Comparison of ENCODE assay signal across 9 cellular contexts in the genomic region with DNA sequence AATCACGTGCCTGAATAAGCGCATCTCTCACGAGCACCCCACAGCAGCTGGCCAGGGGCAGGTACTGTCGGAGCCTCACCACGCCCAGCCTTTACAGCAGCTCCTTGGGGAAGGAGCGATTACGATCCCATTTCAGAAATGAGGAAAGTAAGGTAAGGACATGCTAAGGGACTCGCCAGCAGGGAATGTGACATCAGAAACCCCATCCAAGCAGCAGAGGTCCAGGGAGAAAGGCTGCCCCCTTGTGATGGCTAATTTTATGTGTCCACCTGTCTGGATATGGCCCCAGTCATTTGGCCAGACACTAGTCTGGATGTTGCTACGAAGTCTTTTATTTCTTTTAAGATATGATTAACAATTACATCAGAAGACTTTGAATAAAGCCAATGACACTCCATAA.
DNase-seq lines count a peak whose midpoint lies in the region; ATAC-seq and TF ChIP-seq lines count a peak whose summit lies in the region.
"Had no signal": no experiment of that assay in that cellular context is flagged by ENCODE, and none has a peak within 500 bp of the region (broad histone marks: within the 10 kb centered on the region; RNA-seq: fewer than 3 reads in every experiment).

No MANE protein-coding gene starts in this region.

- no CpG with 5 or more reads among the region's 9 CpGs for WGBS in iPS DF 6.9 (ENCODE audit: insufficient coverage, insufficient read length)
- WGBS in sigmoid colon, 2 donors: 32 to 59% methylated on average over 9 of the region's 9 CpGs

- RAD21 ChIA-PET in HCT116 (lab: Charles Lee; ENCODE audit: low non-redundant PET in 1 of 2, low total read pairs in 2 of 2, uncharacterized antibody in 2 of 2, unreplicated experiment in 2 of 2): no interaction called here

- H3K9me3 Mint-ChIP-seq in CD14-positive monocyte: peaks cover 0 to 4% (median 0%) of the 10 kb centered on the region in 7 donors

- no peaks in the 10 kb centered on the region for H3K4me1 ChIP-seq in BE2C
- no peaks in the 10 kb centered on the region for H3K4me1 ChIP-seq in HCT116 (ENCODE audit: control insufficient read depth in 1 of 2, insufficient read depth in 2 of 2, low read length in 2 of 2)
- no peaks in the 10 kb centered on the region for H3K4me1 ChIP-seq in RWPE2 (ENCODE audit: insufficient read depth, poor library complexity, severe bottlenecking)
- H3K4me1 ChIP-seq in iPS DF 6.9 (ENCODE audit: control insufficient read depth, insufficient read depth, low read length): no peaks in the 10 kb centered on the region
- H3K4me1 ChIP-seq in sigmoid colon: no peaks in the 10 kb centered on the region

- H3K27me3 ChIP-seq in BE2C (no peaks in the 10 kb centered on the region), HCT116 (ENCODE audit: insufficient read depth, low read length) (peaks cover 30% of the 10 kb centered on the region), RWPE2 (ENCODE audit: insufficient read depth, poor library complexity, severe bottlenecking) (peaks cover 11% of the 10 kb centered on the region), iPS DF 6.9 (ENCODE audit: control insufficient read depth, insufficient read depth, low read length) (no peaks in the 10 kb centered on the region), sigmoid colon (no peaks in the 10 kb centered on the region)

- no peak overlapping the region for H3K27ac Mint-ChIP-seq in CD14-positive monocyte

- H3K79me2 ChIP-seq in HCT116 (ENCODE audit: insufficient read depth, low read length): no peaks in the 10 kb centered on the region

- H3K36me3 ChIP-seq in BE2C: no peaks in the 10 kb centered on the region
- H3K36me3 ChIP-seq in HCT116 (ENCODE audit: control insufficient read depth in 1 of 2, insufficient read depth in 2 of 2, low read length in 2 of 2): no peaks in the 10 kb centered on the region
- no peaks in the 10 kb centered on the region for H3K36me3 ChIP-seq in RWPE2 (ENCODE audit: low read depth)
- no peaks in the 10 kb centered on the region for H3K36me3 ChIP-seq in iPS DF 6.9 (ENCODE audit: control insufficient read depth, insufficient read depth, low read length)
- no peaks in the 10 kb centered on the region for H3K36me3 ChIP-seq in sigmoid colon

- H4K20me1 ChIP-seq in HCT116 (ENCODE audit: insufficient read depth): no peaks in the 10 kb centered on the region

- CTCF ChIA-PET in HCT116 (lab: Charles Lee): no interaction called here

- H3K9ac ChIP-seq in HCT116 (ENCODE audit: low read length): no peak overlapping the region

- DNase-seq in BE2C (peak; percentile 70), HCT116 (ENCODE audit: low read depth, low spot score) (peak; percentile 13), RWPE2 (ENCODE audit: low spot score) (no peak), iPS DF 6.9 (ENCODE audit: low read depth, low spot score) (peak; percentile 37), sigmoid colon (no peak), CD14-positive monocyte (ENCODE audit: low spot score) (no peak), glomerular visceral epithelial cell (ENCODE audit: extremely low spot score) (no peak)

- H3K27ac ChIP-seq in HCT116 (ENCODE audit: low read depth, low read length) (no peak overlapping the region), RWPE2 (ENCODE audit: poor library complexity, severe bottlenecking) (no peak overlapping the region), iPS DF 6.9 (ENCODE audit: low read length) (no peak overlapping the region), sigmoid colon (no peak overlapping the region)
- H3K27ac ChIP-seq: coronary artery had no signal

- H3K4me2 ChIP-seq in HCT116 (ENCODE audit: low read length): no peak overlapping the region

- H3K36me3 Mint-ChIP-seq in CD14-positive monocyte: no peaks in the 10 kb centered on the region

- no peak overlapping the region for H3K4me3 Mint-ChIP-seq in CD14-positive monocyte

- H3K9me3 ChIP-seq in BE2C: no peaks in the 10 kb centered on the region
- H3K9me3 ChIP-seq in HCT116 (ENCODE audit: control insufficient read depth in 1 of 2, insufficient read depth in 1 of 2, low read depth in 1 of 2, low read length in 2 of 2): no peaks in the 10 kb centered on the region
- no peaks in the 10 kb centered on the region for H3K9me3 ChIP-seq in RWPE2 (ENCODE audit: severe bottlenecking)
- H3K9me3 ChIP-seq in iPS DF 6.9 (ENCODE audit: control insufficient read depth, insufficient read depth, low read length): no peaks in the 10 kb centered on the region
- H3K9me3 ChIP-seq in sigmoid colon: no peaks in the 10 kb centered on the region

- BruUV-seq in HCT116 (replicated peaks; lab: Mats Ljungman, UMichigan): no TSS peak

- no peak overlapping the region for H2AFZ ChIP-seq in HCT116 (ENCODE audit: low read depth, low read length, poor library complexity, severe bottlenecking)

- TF ChIP-seq RAD21 in HCT116 (IDR thresholded peaks at IDR 0.05; ENCODE audit: low read depth): peak; percentile 57

- intact Hi-C loops in HCT116 (cut with micrococcal nuclease): loop anchor here (1.0 kb wide), 2 partner anchors 234 to 1034 kb away; no protein-coding TSS in a partner anchor
- intact Hi-C loops in sigmoid colon (cut with DNase I): no loop called here
- intact Hi-C loops in CD14-positive monocyte (cut with micrococcal nuclease): no loop called here

- no peak overlapping the region for H3K4me3 ChIP-seq in BE2C (ENCODE audit: low read depth, low read length)
- H3K4me3 ChIP-seq in HCT116 (replicated peaks in 1 of 2; ENCODE audit: low read depth in 1 of 2, low read length in 2 of 2): no peak overlapping the region
- H3K4me3 ChIP-seq in RWPE2 (ENCODE audit: severe bottlenecking): no peak overlapping the region
- no peak overlapping the region for H3K4me3 ChIP-seq in iPS DF 6.9 (ENCODE audit: low read length)
- no peak overlapping the region for H3K4me3 ChIP-seq in sigmoid colon
- H3K4me3 ChIP-seq: coronary artery had no signal

- peaks cover 2 to 6% (median 5%) of the 10 kb centered on the region in 3 donors for H3K27me3 Mint-ChIP-seq in CD14-positive monocyte (ENCODE audit: low read depth in 3 of 3)

- TF ChIP-seq CTCF in BE2C (IDR thresholded peaks at IDR 0.05; ENCODE audit: low read depth, low read length) (peak; percentile 77), HCT116 (IDR thresholded peaks at IDR 0.05 in 2 of 3, conservative IDR thresholded peaks at IDR 0.05 in 1 of 3; ENCODE audit: borderline replicate concordance in 1 of 3, insufficient read depth in 1 of 3, low read depth in 2 of 3, low read length in 2 of 3) (peak; percentile 18 to 63 (median 56); a peak in 5 of 6 replicates), RWPE2 (IDR thresholded peaks at IDR 0.05; ENCODE audit: poor library complexity, severe bottlenecking) (peak; percentile 40), sigmoid colon (IDR thresholded peaks at IDR 0.05) (no peak), CD14-positive monocyte (IDR thresholded peaks at IDR 0.05) (no peak)

- no peak for TF ChIP-seq EP300 in sigmoid colon (IDR thresholded peaks at IDR 0.05)

- ATAC-seq in HCT116 (peak; percentile 88), RWPE2 (ENCODE audit: low read depth) (no peak), GM21360 (IDR thresholded peaks at IDR 0.05; ENCODE audit: unreplicated experiment) (no peak)

- POLR2A ChIA-PET in HCT116 (lab: Charles Lee): no interaction called here

- H3K4me1 Mint-ChIP-seq in CD14-positive monocyte: no peaks in the 10 kb centered on the region

- no peaks in the 10 kb centered on the region for H3K9me2 ChIP-seq in HCT116 (ENCODE audit: insufficient read depth)

- TF ChIP-seq POLR2A in HCT116 (IDR thresholded peaks at IDR 0.05; ENCODE audit: borderline replicate concordance, extremely low read depth, insufficient read depth, insufficient read length) (no peak), sigmoid colon (IDR thresholded peaks at IDR 0.05) (no peak)

TF ChIP-seq in HCT116, 20 proteins besides CTCF, POLR2A, EP300 and RAD21 (continues in another document):
- TF ChIP-seq, protein P1, sequence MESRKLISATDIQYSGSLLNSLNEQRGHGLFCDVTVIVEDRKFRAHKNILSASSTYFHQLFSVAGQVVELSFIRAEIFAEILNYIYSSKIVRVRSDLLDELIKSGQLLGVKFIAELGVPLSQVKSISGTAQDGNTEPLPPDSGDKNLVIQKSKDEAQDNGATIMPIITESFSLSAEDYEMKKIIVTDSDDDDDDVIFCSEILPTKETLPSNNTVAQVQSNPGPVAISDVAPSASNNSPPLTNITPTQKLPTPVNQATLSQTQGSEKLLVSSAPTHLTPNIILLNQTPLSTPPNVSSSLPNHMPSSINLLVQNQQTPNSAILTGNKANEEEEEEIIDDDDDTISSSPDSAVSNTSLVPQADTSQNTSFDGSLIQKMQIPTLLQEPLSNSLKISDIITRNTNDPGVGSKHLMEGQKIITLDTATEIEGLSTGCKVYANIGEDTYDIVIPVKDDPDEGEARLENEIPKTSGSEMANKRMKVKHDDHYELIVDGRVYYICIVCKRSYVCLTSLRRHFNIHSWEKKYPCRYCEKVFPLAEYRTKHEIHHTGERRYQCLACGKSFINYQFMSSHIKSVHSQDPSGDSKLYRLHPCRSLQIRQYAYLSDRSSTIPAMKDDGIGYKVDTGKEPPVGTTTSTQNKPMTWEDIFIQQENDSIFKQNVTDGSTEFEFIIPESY (IDR thresholded peaks at IDR 0.05; ENCODE audit: extremely low read depth, insufficient replicate concordance, low read length): no peak
- TF ChIP-seq SP1 (IDR thresholded peaks at IDR 0.05; ENCODE audit: low read depth): no peak
- TF ChIP-seq ZNF274 (IDR thresholded peaks at IDR 0.05; ENCODE audit: low read depth, low read length): no peak
- TF ChIP-seq CEBPB (IDR thresholded peaks at IDR 0.05; ENCODE audit: low read depth): no peak
- no peak for TF ChIP-seq ZFX (IDR thresholded peaks at IDR 0.05)

Comparison
In these comparisons a context has a peak if more than half of its experiments do, and no peak if none do; other contexts are left out.
1. DNase-seq: peak in BE2C (single experiment), HCT116 (single experiment) and iPS DF 6.9 (single experiment); none in RWPE2 (single experiment), sigmoid colon (single experiment), CD14-positive monocyte (single experiment) and glomerular visceral epithelial cell (single experiment).
2. CTCF ChIP-seq: peak in BE2C (single experiment), HCT116 (3 of 3) and RWPE2 (single experiment); none in sigmoid colon (0 of 4) and CD14-positive monocyte (single experiment).